ENCODE assay signal across 1 cellular context in genomic region chr12:52495385-52495784, GRCh38.
TF ChIP-seq lines count a peak whose summit lies in the region.

No MANE protein-coding gene starts in this region.

TF ChIP-seq in HepG2, 621 proteins besides CTCF, POLR2A, EP300 and RAD21:
- TF ChIP-seq TEAD3 (CRISPR knock-in tag; optimal IDR thresholded peaks at IDR 0.05; ENCODE audit: borderline replicate concordance) = no peak
- TF ChIP-seq ESRRA (CRISPR knock-in tag; IDR thresholded peaks at IDR 0.05; ENCODE audit: low read depth) = no peak
- no peak for TF ChIP-seq HOXA5 (CRISPR knock-in tag; IDR thresholded peaks at IDR 0.05)
- TF ChIP-seq MTA3 (CRISPR knock-in tag; IDR thresholded peaks at IDR 0.05) = no peak
- no peak for TF ChIP-seq FOXP1 (IDR thresholded peaks at IDR 0.05)
- no peak for TF ChIP-seq FOXP1 (CRISPR knock-in tag; IDR thresholded peaks at IDR 0.05)
- TF ChIP-seq ZNF766 (CRISPR knock-in tag; IDR thresholded peaks at IDR 0.05; ENCODE audit: borderline replicate concordance) = no peak
- TF ChIP-seq NFATC3 (CRISPR knock-in tag; IDR thresholded peaks at IDR 0.05) = no peak
